In genomic region chr16:74700206-74701040, GRCh38 we compare ENCODE assay signal across 8 cellular contexts. TPM values are rescaled to one million over a fixed set of nuclear protein-coding genes. Genes with fewer than 3 reads are reported as not detected.
DNase-seq lines count a peak whose midpoint lies in the region; FAIRE-seq and TF ChIP-seq lines count a peak whose summit lies in the region.

TSS of gene MLKL (minus strand) at chr16:74700862. CDS start at chr16:74695757, 5,105 bp downstream.

- peak within 1 kb of the TSS; percentile 77 for H3K27ac ChIP-seq in duodenal mucosa (ENCODE audit: low read depth, low read length)

- no peaks in the 10 kb centered on the region for H3K9me3 ChIP-seq in duodenal mucosa (ENCODE audit: control insufficient read depth in 1 of 2, low read length in 2 of 2)

- peaks cover 0 to 2% of the 10 kb centered on the region in 2 donors for H3K36me3 ChIP-seq in duodenal mucosa (ENCODE audit: control insufficient read depth in 1 of 2, insufficient read depth in 2 of 2, low read length in 2 of 2)

- H3K4me1 ChIP-seq in duodenal mucosa (ENCODE audit: control insufficient read depth in 1 of 2, insufficient read depth in 2 of 2, low read length in 2 of 2) = peaks cover 22 to 24% of the 10 kb centered on the region in 2 donors

- FAIRE-seq in H54 (lab: Jason Lieb, UNC) = no peak

- TF ChIP-seq POLR2A in H54 (IDR thresholded peaks at IDR 0.05; ENCODE audit: low read depth, low read length) = peak; percentile 88

- POLR2A ChIA-PET in GM10248 (lab: Yijun Ruan, JAX) = no interaction called here

- H3K4me3 ChIP-seq in duodenal mucosa (ENCODE audit: low read depth in 1 of 2, low read length in 2 of 2) = peak within 1 kb of the TSS; percentile 89 to 98

- CTCF ChIA-PET in GM10248 (lab: Yijun Ruan, JAX) = interaction anchor here (1.2 to 9.0 kb wide), 9 partner anchors 9 to 411 kb away, joined by 3 to 45 read pairs (median 5); no protein-coding TSS in a partner anchor

- H3K27me3 ChIP-seq in duodenal mucosa (ENCODE audit: control insufficient read depth in 1 of 2, insufficient read depth in 2 of 2, low read length in 2 of 2) = no peaks in the 10 kb centered on the region

- peak within 1 kb of the TSS; percentile 76 to 95 for H3K9ac ChIP-seq in duodenal mucosa (ENCODE audit: low read depth in 1 of 2, low read length in 2 of 2)

- DNase-seq in GM10248 (ENCODE audit: extremely low spot score) = peak; percentile 57
- DNase-seq in H54 (ENCODE audit: insufficient read length, low spot score) = peak; percentile 56
- peak; percentile 56 for DNase-seq in NAMALWA (ENCODE audit: low spot score)
- peak; percentile 48 for DNase-seq in activated CD4-positive, alpha-beta T cell treated with anti-CD3 and anti-CD28 coated beads, Interleukin-2, amount 50 U/mL, for 1 hour
- DNase-seq in mesenteric fat pad (ENCODE audit: low spot score) = peak; percentile 91
- peak; percentile 31 to 53 for DNase-seq in stimulated activated CD8-positive, alpha-beta memory T cell treated with anti-CD3 and anti-CD28 coated beads, Interleukin-4, amount 100 ng/mL, for 4 hours (ENCODE audit: low read depth in 2 of 2, low spot score in 1 of 2)
- DNase-seq in NCI-H774 (lab: John Stamatoyannopoulos, UW) = no peak

- TF ChIP-seq CTCF in GM10248 (IDR thresholded peaks at IDR 0.05; ENCODE audit: control extremely low read depth, extremely low read depth, low read depth, missing control alignments) = peak; percentile 15

RNA-seq across cellular contexts. Expression of gene MLKL, which starts in this region (rescaled TPM):
- total RNA-seq in mesenteric fat pad = 25.0 TPM
